ENCODE assay signal across 18 cellular contexts in genomic region chr2:192245329-192245728, GRCh38. TPM values are rescaled to one million over a fixed set of nuclear protein-coding genes. Genes with fewer than 3 reads are reported as not detected.
DNase-seq lines count a peak whose midpoint lies in the region; ATAC-seq and TF ChIP-seq lines count a peak whose summit lies in the region.
"Had no signal": no experiment of that assay in that cellular context is flagged by ENCODE, and none has a peak within 500 bp of the region (broad histone marks: within the 10 kb centered on the region; RNA-seq: fewer than 3 reads in every experiment).

No MANE protein-coding gene starts in this region.

- no peaks in the 10 kb centered on the region for H3K27me3 ChIP-seq in MG63
- H3K27me3 ChIP-seq: BLaER1 had no signal

- ATAC-seq in left cardiac atrium (peak; percentile 38 to 89), omental fat pad (ENCODE audit: low FRiP score) (no peak)
- ATAC-seq: Panc1 had no signal

- intact Hi-C loops in left cardiac atrium (cut with DNase I): no loop called here

- peak; percentile 22 for DNase-seq in MG63
- peak; percentile 40 for DNase-seq in choroid plexus epithelial cell (ENCODE audit: low read depth)
- peak; percentile 22 for DNase-seq in left cardiac atrium
- DNase-seq in stromal cell of bone marrow (ENCODE audit: low read depth): peak; percentile 65
- no peak for DNase-seq in NCI-H2029 (lab: John Stamatoyannopoulos, UW)
- no peak for DNase-seq in omental fat pad (ENCODE audit: low spot score)
- DNase-seq in UCSD-AML1 (lab: John Stamatoyannopoulos, UW; ENCODE audit: unreplicated experiment): no peak
- DNase-seq: Calu3; CD4-positive, alpha-beta memory T cell; GF-D8; KG1; MV-4-11; NCI-H1417 treated with DMSO at 0.1 percent for 48 hours; NCI-H187 treated with DMSO at 0.1 percent for 48 hours; NCI-H345; NCI-H526 had no signal

- no peak overlapping the region for H3K4me3 ChIP-seq in MG63
- H3K4me3 ChIP-seq in choroid plexus epithelial cell (ENCODE audit: low read depth, low read length): no peak overlapping the region
- H3K4me3 ChIP-seq: BLaER1 had no signal

- H3K36me3 ChIP-seq in MG63: no peaks in the 10 kb centered on the region
- H3K36me3 ChIP-seq: BLaER1 had no signal

- H3K9me3 ChIP-seq in MG63: peaks cover 2% of the 10 kb centered on the region; the same call in 1 of the 2 replicates
- H3K9me3 ChIP-seq: BLaER1 had no signal

- TF ChIP-seq CTCF in choroid plexus epithelial cell (conservative IDR thresholded peaks at IDR 0.05; ENCODE audit: low read depth, low read length): no peak
- TF ChIP-seq CTCF in omental fat pad (IDR thresholded peaks at IDR 0.05): no peak

RNA-seq across cellular contexts. Expression of gene TMEFF2, which starts 50.6 kb away (rescaled TPM):
- total RNA-seq in MG63 (2014; rRNA removed; shearing (Covaris generic); ENCODE audit: low replicate concordance): 2.2 and 3.0 TPM in 2 replicates
- total RNA-seq in left cardiac atrium (under 1 TPM; 0.08 to 0.47 TPM), omental fat pad (not detected)
- total RNA-seq: Calu3; CD4-positive, alpha-beta memory T cell had no signal

Comparison
In these comparisons a context has a peak if more than half of its experiments do, and no peak if none do; other contexts are left out.
1. DNase-seq: peak in MG63 (single experiment), choroid plexus epithelial cell (single experiment), left cardiac atrium (single experiment) and stromal cell of bone marrow (single experiment); none in NCI-H2029 (single experiment), omental fat pad (single experiment) and UCSD-AML1 (single experiment).